ENCODE assay signal across 20 cellular contexts in the genomic region with DNA sequence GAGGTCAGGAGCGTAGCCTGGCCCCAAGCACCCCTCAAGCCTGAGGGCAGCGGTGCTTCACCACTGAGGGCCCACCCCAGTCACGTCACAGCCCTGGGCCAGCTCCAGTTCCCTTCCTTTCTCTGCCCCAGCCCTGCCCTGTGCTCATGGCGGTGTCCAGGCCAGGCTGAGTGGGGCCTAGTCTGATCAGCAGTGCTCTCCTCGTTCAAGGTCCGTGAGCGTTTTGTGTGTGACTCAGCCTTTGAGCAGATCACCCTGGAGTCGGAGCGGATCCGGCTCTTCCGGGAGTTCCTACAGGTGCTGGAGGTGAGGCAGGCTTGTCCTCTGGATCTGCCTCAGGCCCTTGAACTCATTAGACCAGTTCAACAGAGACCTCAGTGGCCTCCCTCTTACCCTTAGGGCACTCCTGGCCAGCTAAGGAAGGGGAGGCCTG. TPM values are rescaled to one million over a fixed set of nuclear protein-coding genes. Genes with fewer than 3 reads are reported as not detected.
DNase-seq lines count a peak whose midpoint lies in the region; ATAC-seq and TF ChIP-seq lines count a peak whose summit lies in the region.
"Had no signal": no experiment of that assay in that cellular context is flagged by ENCODE, and none has a peak within 500 bp of the region (broad histone marks: within the 10 kb centered on the region; RNA-seq: fewer than 3 reads in every experiment).

No MANE protein-coding gene starts in this region.

- CTCF ChIA-PET in RWPE1 (lab: Yijun Ruan, JAX) = interaction anchor here (0.5 to 2.4 kb wide), 2 partner anchors 65 to 99 kb away, joined by 4 to 13 read pairs; a partner anchor contains a TSS

- DNase-seq in HPDE6-E6E7 (ENCODE audit: extremely low spot score) (peak; percentile 94), RWPE1 (ENCODE audit: low spot score) (peak; percentile 82), epithelial cell of prostate (ENCODE audit: low read depth, low spot score) (no peak), sciatic nerve (ENCODE audit: low spot score) (no peak), CD1c-positive myeloid dendritic cell (ENCODE audit: extremely low spot score) (no peak), DMS79 (lab: John Stamatoyannopoulos, UW) (no peak)
- DNase-seq: activated CD4-positive, alpha-beta T cell treated with anti-CD3 and anti-CD28 coated beads, Interleukin-2, amount 50 U/mL, for 1 hour; activated CD8-positive, alpha-beta memory T cell treated with anti-CD3 and anti-CD28 coated beads, Interleukin-2, amount 50 U/mL, for 48 hours; activated gamma-delta T cell treated with Interleukin-2 at 50 U/mL for 16 hours; DND-41; heart right ventricle; IMR-90; left lung; midbrain; NCI-H2081; NCI-H446; stimulated activated CD4-positive, alpha-beta T cell treated with anti-CD3 and anti-CD28 coated beads, Interleukin-1b, Interleukin-23, amount 100 ng/mL, for 48 hours; stimulated activated naive CD4-positive, alpha-beta T cell had no signal

- intact Hi-C loops in sciatic nerve (cut with DNase I) = no loop called here

- ATAC-seq in sciatic nerve = peak; percentile 6
- ATAC-seq in HG03442 (IDR thresholded peaks at IDR 0.05; ENCODE audit: unreplicated experiment) = no peak
- ATAC-seq: heart right ventricle, left lung had no signal

- TF ChIP-seq CTCF in RWPE1 (conservative IDR thresholded peaks at IDR 0.05; ENCODE audit: low read depth) = no peak

- POLR2A ChIA-PET in RWPE1 (lab: Yijun Ruan, JAX; ENCODE audit: low non-redundant PET) = no interaction called here

- H3K27ac ChIP-seq in RWPE1 (peak overlapping the region; percentile 82), epithelial cell of prostate (peak overlapping the region; percentile 16)
- H3K27ac ChIP-seq: left lung, thoracic aorta had no signal

RNA-seq across cellular contexts. Expression of a gene that starts 19.0 kb away (rescaled TPM):
- total RNA-seq in sciatic nerve = 37.9 TPM

RNA-seq across cellular contexts. Expression of a gene that starts 36.9 kb away (rescaled TPM):
- 0.36 TPM for total RNA-seq in sciatic nerve

Comparison
In these comparisons a context has a peak if more than half of its experiments do, and no peak if none do; other contexts are left out.
1. DNase-seq: peak in HPDE6-E6E7 (single experiment) and RWPE1 (single experiment); none in epithelial cell of prostate (single experiment), sciatic nerve (single experiment), CD1c-positive myeloid dendritic cell (single experiment) and DMS79 (single experiment).